ENCODE assay signal across 12 cellular contexts in genomic region chr17:62791235-62792121, GRCh38. TPM values are rescaled to one million over a fixed set of nuclear protein-coding genes. Genes with fewer than 3 reads are reported as not detected.
A peak's percentile ranks its signal among the peaks of the same experiment; 100 is the strongest.
DNase-seq lines count a peak whose midpoint lies in the region; ATAC-seq and TF ChIP-seq lines count a peak whose summit lies in the region.
"Had no signal": no experiment of that assay in that cellular context is flagged by ENCODE, and none has a peak within 500 bp of the region (broad histone marks: within the 10 kb centered on the region; RNA-seq: fewer than 3 reads in every experiment).

No MANE protein-coding gene starts in this region.

- DNase-seq in CD1c-positive myeloid dendritic cell (ENCODE audit: extremely low spot score) = peak; percentile 13
- peak; percentile 6 for DNase-seq in KG1 (lab: John Stamatoyannopoulos, UW)
- DNase-seq in astrocyte of the cerebellum (ENCODE audit: low read depth) = peak; percentile 93
- DNase-seq in stimulated activated effector memory CD8-positive, alpha-beta T cell treated with anti-CD3 and anti-CD28 coated beads, Interleukin-12 subunit alpha, Interleukin-12 subunit beta, amount 100 ng/mL, for 72 hours (ENCODE audit: low spot score in 2 of 2) = no peak
- DNase-seq in NCI-H146 (lab: John Stamatoyannopoulos, UW) = no peak
- no peak for DNase-seq in caudate nucleus (lab: John Stamatoyannopoulos, UW)
- no peak for DNase-seq in stimulated activated CD4-positive, alpha-beta T cell treated with anti-CD3 and anti-CD28 coated beads, Interleukin-4, amount 100 ng/mL, for 24 hours
- DNase-seq: activated naive CD4-positive, alpha-beta T cell treated with anti-CD3 and anti-CD28 coated beads, Interleukin-2, amount 50 U/mL, for 16 hours; NCI-H1092 treated with DMSO at 0.1 percent for 48 hours; T-cell had no signal

- in situ Hi-C loops in astrocyte of the cerebellum (cut with HindIII; ENCODE audit: low sequenced_read_pairs) = no loop called here

- H3K9me3 Mint-ChIP-seq in stimulated activated effector memory CD8-positive, alpha-beta T cell treated with anti-CD3 and anti-CD28 coated beads, Interleukin-12 subunit alpha, Interleukin-12 subunit beta, amount 100 ng/mL, for 72 hours = peaks cover 3% of the 10 kb centered on the region
- H3K9me3 Mint-ChIP-seq: T-cell had no signal

- no peak overlapping the region for H3K27ac Mint-ChIP-seq in stimulated activated effector memory CD8-positive, alpha-beta T cell treated with anti-CD3 and anti-CD28 coated beads, Interleukin-12 subunit alpha, Interleukin-12 subunit beta, amount 100 ng/mL, for 72 hours
- H3K27ac Mint-ChIP-seq: T-cell had no signal

- peaks cover 23% of the 10 kb centered on the region for H3K4me1 ChIP-seq in mesodermal cell (ENCODE audit: control insufficient read depth, insufficient read depth, low read length, poor library complexity, severe bottlenecking)

- peaks cover 12% of the 10 kb centered on the region for H3K4me1 Mint-ChIP-seq in stimulated activated effector memory CD8-positive, alpha-beta T cell treated with anti-CD3 and anti-CD28 coated beads, Interleukin-12 subunit alpha, Interleukin-12 subunit beta, amount 100 ng/mL, for 72 hours

- peaks cover 26% of the 10 kb centered on the region for H3K36me3 Mint-ChIP-seq in stimulated activated effector memory CD8-positive, alpha-beta T cell treated with anti-CD3 and anti-CD28 coated beads, Interleukin-12 subunit alpha, Interleukin-12 subunit beta, amount 100 ng/mL, for 72 hours
- H3K36me3 Mint-ChIP-seq: T-cell had no signal

- peak overlapping the region; percentile 30 for H3K27ac ChIP-seq in mesodermal cell (ENCODE audit: low read depth, low read length, severe bottlenecking)
- no peak overlapping the region for H3K27ac ChIP-seq in caudate nucleus (ENCODE audit: low read depth, low read length)

- ATAC-seq in stimulated activated effector memory CD8-positive, alpha-beta T cell treated with anti-CD3 and anti-CD28 coated beads, Interleukin-12 subunit alpha, Interleukin-12 subunit beta, amount 100 ng/mL, for 72 hours = no peak
- ATAC-seq: T-cell had no signal

- H3K36me3 ChIP-seq in mesodermal cell (ENCODE audit: control insufficient read depth, insufficient read depth, low read length) = no peaks in the 10 kb centered on the region

- no peak overlapping the region for H3K4me3 Mint-ChIP-seq in stimulated activated effector memory CD8-positive, alpha-beta T cell treated with anti-CD3 and anti-CD28 coated beads, Interleukin-12 subunit alpha, Interleukin-12 subunit beta, amount 100 ng/mL, for 72 hours
- H3K4me3 Mint-ChIP-seq: neural crest cell, T-cell had no signal

- 88 to 90% methylated on average over 5 to 10 of the region's 12 CpGs for WGBS in mesodermal cell (ENCODE audit: insufficient coverage in 2 of 2), 2 experiments

- no peak overlapping the region for H3K4me3 ChIP-seq in astrocyte of the cerebellum (ENCODE audit: low read depth, low read length)
- no peak overlapping the region for H3K4me3 ChIP-seq in mesodermal cell (ENCODE audit: extremely low read depth, insufficient read depth, low read length, poor library complexity, severe bottlenecking)

- no peak for TF ChIP-seq CTCF in astrocyte of the cerebellum (IDR thresholded peaks at IDR 0.05; ENCODE audit: low read depth, low read length, missing control alignments)

- H3K9me3 ChIP-seq in mesodermal cell (ENCODE audit: control insufficient read depth, low read length) = no peaks in the 10 kb centered on the region

RNA-seq across cellular contexts. Expression of gene MARCHF10, which starts 16.6 kb away (rescaled TPM):
- not detected for polyA plus RNA-seq in mesodermal cell (2013, experiment 1 of 2)
- polyA plus RNA-seq in mesodermal cell (2013, experiment 2 of 2) = not detected

Comparison
In these comparisons a context has a peak if more than half of its experiments do, and no peak if none do; other contexts are left out.
1. DNase-seq: peak in CD1c-positive myeloid dendritic cell (single experiment), KG1 (single experiment) and astrocyte of the cerebellum (single experiment); none in stimulated activated effector memory CD8-positive, alpha-beta T cell treated with anti-CD3 and anti-CD28 coated beads, Interleukin-12 subunit alpha, Interleukin-12 subunit beta, amount 100 ng/mL, for 72 hours (0 of 2), NCI-H146 (single experiment), caudate nucleus (0 of 61) and stimulated activated CD4-positive, alpha-beta T cell treated with anti-CD3 and anti-CD28 coated beads, Interleukin-4, amount 100 ng/mL, for 24 hours (single experiment).